30 cellular contexts compared by ENCODE assay signal in the genomic region with DNA sequence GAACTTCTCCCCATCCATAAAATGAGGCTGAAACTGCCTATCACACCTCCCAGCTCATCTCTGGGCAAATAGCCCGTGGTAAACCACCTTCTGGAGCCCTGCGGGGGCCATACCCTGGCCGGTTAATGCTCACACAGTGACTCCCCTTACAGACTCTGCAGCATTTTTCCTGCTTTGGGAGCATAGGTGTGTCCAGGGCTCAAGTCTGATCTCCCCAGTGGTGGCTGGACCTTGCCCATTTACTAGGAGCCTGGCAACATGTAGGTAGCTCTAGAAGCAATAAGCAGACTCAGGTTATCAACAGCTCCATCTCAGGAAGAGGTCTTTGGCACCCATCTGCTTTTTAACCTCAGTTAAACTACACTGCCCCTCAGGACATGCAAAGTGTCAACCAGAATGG. TPM values are rescaled to one million over a fixed set of nuclear protein-coding genes. Genes with fewer than 3 reads are reported as not detected.
"Had no signal": no experiment of that assay in that cellular context is flagged by ENCODE, and none has a peak within 500 bp of the region (broad histone marks: within the 10 kb centered on the region; RNA-seq: fewer than 3 reads in every experiment).

No MANE protein-coding gene starts in this region.

- H3K27me3 ChIP-seq: body of pancreas had no signal

- H3K27ac ChIP-seq: adrenal gland, body of pancreas, breast epithelium, PC-9 had no signal

- H3K9me3 ChIP-seq: adrenal gland, body of pancreas, breast epithelium had no signal

- ATAC-seq: activated CD8-positive, alpha-beta T cell treated with anti-CD3 and anti-CD28 coated beads for 36 hours; body of pancreas had no signal

- H3K36me3 ChIP-seq: adrenal gland, breast epithelium had no signal

- H3K4me1 ChIP-seq: adrenal gland, body of pancreas, breast epithelium had no signal

- H3K4me3 ChIP-seq: adrenal gland, body of pancreas, breast epithelium, PC-9 had no signal

- DNase-seq: activated CD4-positive, alpha-beta T cell treated with anti-CD3 and anti-CD28 coated beads, Interleukin-2, amount 10 ng/mL, durations not matched to agents 24 days and 14 days; activated CD4-positive, alpha-beta T cell treated with anti-CD3 and anti-CD28 coated beads, Interleukin-2, amount 50 U/mL, for 4 hours; activated CD8-positive, alpha-beta T cell treated with anti-CD3 and anti-CD28 coated beads for 36 hours; activated naive CD8-positive, alpha-beta T cell treated with anti-CD3 and anti-CD28 coated beads, Interleukin-2, amount 10 ng/mL, durations not matched to agents 7 days and 5 days; activated T-cell treated with anti-CD3 and anti-CD28 coated beads, Interleukin-2, amount 50 U/mL, for 24 hours; adrenal gland; body of pancreas; caudate nucleus; cerebellar nuclear complex; Karpas-422; KBM-7; NCI-H1048; NCI-H1105 treated with DMSO at 0.1 percent for 48 hours; NCI-H1436; NCI-H1694; NCI-H1930; NCI-H2081 treated with DMSO at 0.1 percent for 48 hours; NCI-H345; NCI-H524 treated with DMSO at 0.1 percent for 48 hours; PC-9; Right ventricle myocardium superior; SW 1271; T1000 had no signal

RNA-seq across cellular contexts. Expression of a gene that starts 5.5 kb away (rescaled TPM):
- total RNA-seq: MCF 10A; PC-9; T-helper 2 cell treated with Interferon-gamma antibody and Interleukin-4, amounts not matched to agents 100 ng/mL and 5 ng/mL, for 36 hours had no signal

RNA-seq across cellular contexts. Expression of a gene that starts 15.2 kb away (rescaled TPM):
- total RNA-seq: activated CD4-positive, alpha-beta T cell treated with anti-CD3 and anti-CD28 coated beads, Interleukin-2, amount 10 ng/mL, durations not matched to agents 24 days and 14 days; activated CD8-positive, alpha-beta T cell treated with anti-CD3 and anti-CD28 coated beads for 36 hours; activated naive CD8-positive, alpha-beta T cell treated with anti-CD3 and anti-CD28 coated beads, Interleukin-2, amount 10 ng/mL, durations not matched to agents 7 days and 5 days; activated T-helper 2 cell treated with anti-CD3 and anti-CD28 coated beads, Interferon-gamma antibody, Interleukin-2, Interleukin-4, amounts not matched to agents 10 μg/mL and 5 μg/mL and 100 μg/mL, durations not matched to agents 14 hours and 24 hours and 36 hours; astrocyte; body of pancreas; MCF 10A; NCI-H460; PC-9; Right ventricle myocardium superior; T-helper 1 cell treated with Interleukin-12 subunit alpha and Interleukin-12 subunit beta and Interleukin-4 antibody, amounts not matched to agents 30 ng/mL and 1 ng/mL, for 36 hours; T-helper 2 cell treated with Interferon-gamma antibody and Interleukin-4, amounts not matched to agents 100 ng/mL and 5 ng/mL, for 36 hours had no signal

RNA-seq across cellular contexts. Expression of a gene that starts 36.5 kb away (rescaled TPM):
- total RNA-seq: activated CD4-positive, alpha-beta T cell treated with anti-CD3 and anti-CD28 coated beads, Interleukin-2, amount 10 ng/mL, durations not matched to agents 24 days and 14 days; activated CD8-positive, alpha-beta T cell treated with anti-CD3 and anti-CD28 coated beads for 36 hours; activated naive CD8-positive, alpha-beta T cell treated with anti-CD3 and anti-CD28 coated beads, Interleukin-2, amount 10 ng/mL, durations not matched to agents 7 days and 5 days; activated T-helper 2 cell treated with anti-CD3 and anti-CD28 coated beads, Interferon-gamma antibody, Interleukin-2, Interleukin-4, amounts not matched to agents 10 μg/mL and 5 μg/mL and 100 μg/mL, durations not matched to agents 14 hours and 24 hours and 36 hours; adrenal gland; astrocyte; body of pancreas; breast epithelium; MCF 10A; NCI-H460; PC-9; Right ventricle myocardium superior; T-helper 1 cell treated with Interleukin-12 subunit alpha and Interleukin-12 subunit beta and Interleukin-4 antibody, amounts not matched to agents 30 ng/mL and 1 ng/mL, for 36 hours; T-helper 2 cell treated with Interferon-gamma antibody and Interleukin-4, amounts not matched to agents 100 ng/mL and 5 ng/mL, for 36 hours had no signal

RNA-seq across cellular contexts. Expression of a gene that starts 52.5 kb away (rescaled TPM):
- total RNA-seq: activated CD4-positive, alpha-beta T cell treated with anti-CD3 and anti-CD28 coated beads, Interleukin-2, amount 10 ng/mL, durations not matched to agents 24 days and 14 days; activated CD8-positive, alpha-beta T cell treated with anti-CD3 and anti-CD28 coated beads for 36 hours; activated naive CD8-positive, alpha-beta T cell treated with anti-CD3 and anti-CD28 coated beads, Interleukin-2, amount 10 ng/mL, durations not matched to agents 7 days and 5 days; activated T-helper 2 cell treated with anti-CD3 and anti-CD28 coated beads, Interferon-gamma antibody, Interleukin-2, Interleukin-4, amounts not matched to agents 10 μg/mL and 5 μg/mL and 100 μg/mL, durations not matched to agents 14 hours and 24 hours and 36 hours; adrenal gland; astrocyte; body of pancreas; breast epithelium; MCF 10A; NCI-H460; PC-9; T-helper 1 cell treated with Interleukin-12 subunit alpha and Interleukin-12 subunit beta and Interleukin-4 antibody, amounts not matched to agents 30 ng/mL and 1 ng/mL, for 36 hours; T-helper 2 cell treated with Interferon-gamma antibody and Interleukin-4, amounts not matched to agents 100 ng/mL and 5 ng/mL, for 36 hours had no signal
